ENCODE assay signal across 25 cellular contexts in genomic region chr1:203573730-203574129, GRCh38.
"Had no signal": no experiment of that assay in that cellular context is flagged by ENCODE, and none has a peak within 500 bp of the region (broad histone marks: within the 10 kb centered on the region; RNA-seq: fewer than 3 reads in every experiment).

No MANE protein-coding gene starts in this region.

- DNase-seq: dermis blood vessel endothelial cell; effector memory CD4-positive, alpha-beta T cell; erythroblast; esophagus squamous epithelium; foreskin melanocyte; hypothalamus; left ventricle myocardium superior; lower lobe of right lung; naive thymus-derived CD8-positive, alpha-beta T cell; stimulated activated CD4-positive, alpha-beta T cell treated with anti-CD3 and anti-CD28 coated beads, Interleukin-12 subunit alpha, Interleukin-12 subunit beta, amount 100 ng/mL, for 4 hours; stimulated activated CD4-positive, alpha-beta T cell treated with anti-CD3 and anti-CD28 coated beads, Interleukin-2, amount 100 ng/mL, for 24 hours; stimulated activated CD4-positive, alpha-beta T cell treated with anti-CD3 and anti-CD28 coated beads, Interleukin-4, amount 100 ng/mL, for 24 hours; transverse colon; upper lobe of right lung had no signal

- H3K4me3 ChIP-seq: coronary artery, esophagus squamous epithelium, lower lobe of right lung, prostate gland, right atrium auricular region, smooth muscle cell, transverse colon, upper lobe of right lung, vagina had no signal

- FAIRE-seq: endometrium, keratinocyte had no signal

- H3K4me1 Mint-ChIP-seq: stimulated activated effector memory CD8-positive, alpha-beta T cell treated with anti-CD3 and anti-CD28 coated beads, Interleukin-12 subunit alpha, Interleukin-12 subunit beta, amount 100 ng/mL, for 72 hours had no signal

- H2AFZ ChIP-seq: parathyroid adenoma had no signal

- H3K36me3 ChIP-seq: esophagus squamous epithelium, lower lobe of right lung, prostate gland, right atrium auricular region, transverse colon, upper lobe of right lung, vagina had no signal

- H3K4me2 ChIP-seq: smooth muscle cell had no signal

- H3K9me3 Mint-ChIP-seq: naive thymus-derived CD8-positive, alpha-beta T cell; stimulated activated effector memory CD8-positive, alpha-beta T cell treated with anti-CD3 and anti-CD28 coated beads, Interleukin-12 subunit alpha, Interleukin-12 subunit beta, amount 100 ng/mL, for 72 hours; stimulated activated naive CD8-positive, alpha-beta T cell treated with anti-CD3 and anti-CD28 coated beads, Interleukin-15, Interleukin-2, amounts not matched to agents 100 ng/mL and 50 ng/mL, for 24 hours had no signal

- H3K4me1 ChIP-seq: lower lobe of right lung, parathyroid adenoma, prostate gland, right atrium auricular region, transverse colon, upper lobe of right lung, vagina had no signal

- H3K27me3 Mint-ChIP-seq: stimulated activated naive CD8-positive, alpha-beta T cell treated with anti-CD3 and anti-CD28 coated beads, Interleukin-15, Interleukin-2, amounts not matched to agents 100 ng/mL and 50 ng/mL, for 24 hours had no signal

- ATAC-seq: left ventricle myocardium superior; lower lobe of right lung; naive thymus-derived CD8-positive, alpha-beta T cell; sciatic nerve; stimulated activated effector memory CD8-positive, alpha-beta T cell treated with anti-CD3 and anti-CD28 coated beads, Interleukin-12 subunit alpha, Interleukin-12 subunit beta, amount 100 ng/mL, for 72 hours; upper lobe of right lung had no signal

- H3K9me3 ChIP-seq: esophagus squamous epithelium, lower lobe of right lung, prostate gland, right atrium auricular region, transverse colon, upper lobe of right lung, vagina had no signal

- H3K27ac Mint-ChIP-seq: naive thymus-derived CD8-positive, alpha-beta T cell; stimulated activated effector memory CD8-positive, alpha-beta T cell treated with anti-CD3 and anti-CD28 coated beads, Interleukin-12 subunit alpha, Interleukin-12 subunit beta, amount 100 ng/mL, for 72 hours; stimulated activated naive CD8-positive, alpha-beta T cell treated with anti-CD3 and anti-CD28 coated beads, Interleukin-15, Interleukin-2, amounts not matched to agents 100 ng/mL and 50 ng/mL, for 24 hours had no signal

- H3K27me3 ChIP-seq: esophagus squamous epithelium, right atrium auricular region, transverse colon, upper lobe of right lung, vagina had no signal

- H3K27ac ChIP-seq: esophagus squamous epithelium, lower lobe of right lung, parathyroid adenoma, prostate gland, right atrium auricular region, transverse colon, upper lobe of right lung, vagina had no signal

- H3K4me3 Mint-ChIP-seq: naive thymus-derived CD8-positive, alpha-beta T cell; stimulated activated effector memory CD8-positive, alpha-beta T cell treated with anti-CD3 and anti-CD28 coated beads, Interleukin-12 subunit alpha, Interleukin-12 subunit beta, amount 100 ng/mL, for 72 hours; stimulated activated naive CD8-positive, alpha-beta T cell treated with anti-CD3 and anti-CD28 coated beads, Interleukin-15, Interleukin-2, amounts not matched to agents 100 ng/mL and 50 ng/mL, for 24 hours had no signal

- H3K79me2 ChIP-seq: parathyroid adenoma had no signal

- H3K36me3 Mint-ChIP-seq: naive thymus-derived CD8-positive, alpha-beta T cell; stimulated activated effector memory CD8-positive, alpha-beta T cell treated with anti-CD3 and anti-CD28 coated beads, Interleukin-12 subunit alpha, Interleukin-12 subunit beta, amount 100 ng/mL, for 72 hours had no signal
